ENCODE assay signal across 2 cellular contexts in the genomic region with DNA sequence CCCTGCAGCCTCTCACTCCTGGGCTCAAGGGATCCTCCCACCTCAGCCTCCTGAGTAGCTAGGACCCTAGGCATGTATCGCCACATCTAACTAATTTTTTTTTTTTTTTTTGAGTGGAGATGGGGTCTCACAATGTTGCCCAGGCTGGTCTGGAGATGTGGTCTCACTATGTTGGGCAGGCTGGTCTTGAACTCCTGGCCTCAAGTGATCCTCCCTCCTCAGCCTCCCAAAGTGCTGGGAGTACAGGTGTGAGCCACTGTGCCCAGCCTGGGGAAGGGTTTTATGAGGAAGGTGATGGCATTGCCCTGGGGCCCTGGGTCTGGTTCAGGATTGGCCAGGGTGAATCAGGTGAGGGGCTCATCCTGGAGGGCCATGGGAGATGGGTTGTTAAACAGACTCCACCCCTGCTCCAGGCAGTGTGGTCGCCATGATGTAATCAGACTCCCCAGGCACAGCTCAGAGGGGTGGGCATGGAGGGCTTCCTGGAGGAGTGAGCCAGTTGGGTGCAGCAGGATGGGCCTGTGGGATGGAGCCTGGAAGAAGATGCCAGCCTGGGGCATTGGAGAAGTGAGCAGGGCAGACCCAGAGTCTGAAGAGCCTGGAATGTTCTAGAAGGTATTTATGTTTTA.
TF ChIP-seq lines count a peak whose summit lies in the region.

No MANE protein-coding gene starts in this region.

TF ChIP-seq in SK-N-SH, 30 proteins besides CTCF, POLR2A, EP300 and RAD21 (continued from another document):
- TF ChIP-seq TCF12 (IDR thresholded peaks at IDR 0.05) (no peak), EZH2phosphoT487 (IDR thresholded peaks at IDR 0.05; ENCODE audit: borderline replicate concordance, low read depth) (no peak), YY1 (IDR thresholded peaks at IDR 0.05; ENCODE audit: low read depth) (no peak), SMC3 (IDR thresholded peaks at IDR 0.05; ENCODE audit: low read depth, low read length) (no peak), CHD2 (IDR thresholded peaks at IDR 0.05; ENCODE audit: low read length, partially characterized antibody) (no peak)
- TF ChIP-seq, protein P1, sequence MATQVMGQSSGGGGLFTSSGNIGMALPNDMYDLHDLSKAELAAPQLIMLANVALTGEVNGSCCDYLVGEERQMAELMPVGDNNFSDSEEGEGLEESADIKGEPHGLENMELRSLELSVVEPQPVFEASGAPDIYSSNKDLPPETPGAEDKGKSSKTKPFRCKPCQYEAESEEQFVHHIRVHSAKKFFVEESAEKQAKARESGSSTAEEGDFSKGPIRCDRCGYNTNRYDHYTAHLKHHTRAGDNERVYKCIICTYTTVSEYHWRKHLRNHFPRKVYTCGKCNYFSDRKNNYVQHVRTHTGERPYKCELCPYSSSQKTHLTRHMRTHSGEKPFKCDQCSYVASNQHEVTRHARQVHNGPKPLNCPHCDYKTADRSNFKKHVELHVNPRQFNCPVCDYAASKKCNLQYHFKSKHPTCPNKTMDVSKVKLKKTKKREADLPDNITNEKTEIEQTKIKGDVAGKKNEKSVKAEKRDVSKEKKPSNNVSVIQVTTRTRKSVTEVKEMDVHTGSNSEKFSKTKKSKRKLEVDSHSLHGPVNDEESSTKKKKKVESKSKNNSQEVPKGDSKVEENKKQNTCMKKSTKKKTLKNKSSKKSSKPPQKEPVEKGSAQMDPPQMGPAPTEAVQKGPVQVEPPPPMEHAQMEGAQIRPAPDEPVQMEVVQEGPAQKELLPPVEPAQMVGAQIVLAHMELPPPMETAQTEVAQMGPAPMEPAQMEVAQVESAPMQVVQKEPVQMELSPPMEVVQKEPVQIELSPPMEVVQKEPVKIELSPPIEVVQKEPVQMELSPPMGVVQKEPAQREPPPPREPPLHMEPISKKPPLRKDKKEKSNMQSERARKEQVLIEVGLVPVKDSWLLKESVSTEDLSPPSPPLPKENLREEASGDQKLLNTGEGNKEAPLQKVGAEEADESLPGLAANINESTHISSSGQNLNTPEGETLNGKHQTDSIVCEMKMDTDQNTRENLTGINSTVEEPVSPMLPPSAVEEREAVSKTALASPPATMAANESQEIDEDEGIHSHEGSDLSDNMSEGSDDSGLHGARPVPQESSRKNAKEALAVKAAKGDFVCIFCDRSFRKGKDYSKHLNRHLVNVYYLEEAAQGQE (IDR thresholded peaks at IDR 0.05; ENCODE audit: low read depth, low read length), result no peak

TF ChIP-seq in SK-N-SH treated with all-trans-retinoic acid at 6 μM for 48 hours, 23 proteins besides CTCF, POLR2A, EP300 and RAD21 (continued from another document):
- TF ChIP-seq BACH2 (CRISPR knock-in tag; IDR thresholded peaks at IDR 0.05; ENCODE audit: borderline replicate concordance), result no peak
- TF ChIP-seq CREB5 (CRISPR knock-in tag; IDR thresholded peaks at IDR 0.05; ENCODE audit: low read depth), result no peak
- TF ChIP-seq ZNF565 (CRISPR knock-in tag; conservative IDR thresholded peaks at IDR 0.05; ENCODE audit: low read depth), result no peak
- TF ChIP-seq TOX (CRISPR knock-in tag; IDR thresholded peaks at IDR 0.05; ENCODE audit: borderline replicate concordance), result no peak
- no peak for TF ChIP-seq PPARA (CRISPR knock-in tag; IDR thresholded peaks at IDR 0.05; ENCODE audit: borderline replicate concordance)
- no peak for TF ChIP-seq TCF4 (CRISPR knock-in tag; IDR thresholded peaks at IDR 0.05; ENCODE audit: borderline replicate concordance)
- no peak for TF ChIP-seq ZFP30 (CRISPR knock-in tag; IDR thresholded peaks at IDR 0.05)
TF ChIP-seq in SK-N-SH treated with all-trans-retinoic acid at 6 μM for 48 hours: peak in this region for 0.
